ENCODE assay signal across 1 cellular context in genomic region chr10:133162178-133162909, GRCh38.
A peak's percentile ranks its signal among the peaks of the same experiment; 100 is the strongest.
TF ChIP-seq lines count a peak whose summit lies in the region.

No MANE protein-coding gene starts in this region.

TF ChIP-seq in liver, 16 proteins besides CTCF, POLR2A, EP300 and RAD21 (continued from another document):
- TF ChIP-seq ZBTB33 (IDR thresholded peaks at IDR 0.05) (no peak), SP1 (IDR thresholded peaks at IDR 0.05) (peak; percentile 39), FOXA1 (IDR thresholded peaks at IDR 0.05) (no peak), REST (IDR thresholded peaks at IDR 0.05) (peak; percentile 53), NR2F2 (IDR thresholded peaks at IDR 0.05) (no peak)
